Comparison of ENCODE assay signal across 19 cellular contexts in the genomic region with DNA sequence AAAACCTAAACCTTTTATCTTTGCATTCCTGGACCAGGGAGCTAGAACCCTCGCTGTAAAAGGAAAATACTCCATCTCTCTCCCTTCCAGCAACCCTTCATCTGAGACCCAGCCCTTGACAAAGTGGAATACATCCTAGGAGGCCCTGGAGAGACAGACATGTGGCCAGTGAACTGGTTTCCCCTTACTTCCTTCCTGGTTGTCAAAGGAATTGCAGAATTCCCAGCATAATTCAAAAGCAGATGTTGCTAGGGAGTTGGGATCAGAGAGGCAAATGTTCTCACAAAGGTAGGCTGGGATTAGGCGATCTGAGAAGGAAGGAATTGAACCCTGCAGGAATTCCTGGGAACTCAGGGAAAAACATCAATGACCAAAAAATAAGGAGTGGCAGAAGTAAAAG.
DNase-seq lines count a peak whose midpoint lies in the region; ATAC-seq and TF ChIP-seq lines count a peak whose summit lies in the region.
"Had no signal": no experiment of that assay in that cellular context is flagged by ENCODE, and none has a peak within 500 bp of the region (broad histone marks: within the 10 kb centered on the region; RNA-seq: fewer than 3 reads in every experiment).

No MANE protein-coding gene starts in this region.

- TF ChIP-seq CTCF in cardiac muscle cell (IDR thresholded peaks at IDR 0.05; ENCODE audit: low read depth, low read length) (no peak), right atrium auricular region (IDR thresholded peaks at IDR 0.05) (no peak)

- no peaks in the 10 kb centered on the region for H3K36me3 Mint-ChIP-seq in T-helper 2 cell treated with Interferon-gamma antibody and Interleukin-4, amounts not matched to agents 5 μg/mL and 100 μg/mL, for 36 hours (ENCODE audit: low read depth)
- H3K36me3 Mint-ChIP-seq: CD4-positive, alpha-beta memory T cell had no signal

- H3K9me3 ChIP-seq in cardiac muscle cell (ENCODE audit: low read depth) (no peaks in the 10 kb centered on the region), right atrium auricular region (no peaks in the 10 kb centered on the region)
- H3K9me3 ChIP-seq: BE2C had no signal

- H3K4me1 Mint-ChIP-seq in T-helper 2 cell treated with Interferon-gamma antibody and Interleukin-4, amounts not matched to agents 5 μg/mL and 100 μg/mL, for 36 hours (ENCODE audit: low read depth) = no peaks in the 10 kb centered on the region

- H3K9me3 Mint-ChIP-seq in T-helper 2 cell treated with Interferon-gamma antibody and Interleukin-4, amounts not matched to agents 5 μg/mL and 100 μg/mL, for 36 hours = no peaks in the 10 kb centered on the region
- H3K9me3 Mint-ChIP-seq: CD4-positive, alpha-beta memory T cell; GM23338; H9 had no signal

- H3K27me3 ChIP-seq in cardiac muscle cell (no peaks in the 10 kb centered on the region), right atrium auricular region (no peaks in the 10 kb centered on the region)
- H3K27me3 ChIP-seq: BE2C had no signal

- ATAC-seq in HG03460 (IDR thresholded peaks at IDR 0.05; ENCODE audit: unreplicated experiment) = no peak
- ATAC-seq: GM23338, HCT116 had no signal

- H3K4me1 ChIP-seq in cardiac muscle cell (ENCODE audit: low read depth) (peaks cover 32% of the 10 kb centered on the region), right atrium auricular region (peaks cover 0 to 22% of the 10 kb centered on the region in 2 donors)
- H3K4me1 ChIP-seq: BE2C had no signal

- peak overlapping the region; percentile 79 for H3K27ac ChIP-seq in cardiac muscle cell
- H3K27ac ChIP-seq in right atrium auricular region = no peak overlapping the region
- H3K27ac ChIP-seq: 22Rv1 had no signal

- no peaks in the 10 kb centered on the region for H3K36me3 ChIP-seq in cardiac muscle cell
- H3K36me3 ChIP-seq in right atrium auricular region = no peaks in the 10 kb centered on the region
- H3K36me3 ChIP-seq: BE2C had no signal

- DNase-seq in cardiac muscle cell (ENCODE audit: low read depth in 1 of 2, low spot score in 1 of 2) (no peak), right atrium auricular region (ENCODE audit: low spot score) (no peak), NCI-H69 (lab: John Stamatoyannopoulos, UW) (peak; percentile 35), dermis microvascular lymphatic vessel endothelial cell (ENCODE audit: low read depth in 2 of 2) (peak; percentile 54 to 61), pulmonary artery endothelial cell (ENCODE audit: low read depth, low spot score) (peak; percentile 19), GF-D8 (lab: John Stamatoyannopoulos, UW) (no peak)
- no peak for DNase-seq in T-helper 2 cell treated with Interferon-gamma antibody and Interleukin-4, amounts not matched to agents 5 μg/mL and 100 μg/mL, for 36 hours (ENCODE audit: low spot score)
- DNase-seq: BE2C; C1 segment of cervical spinal cord; Calu3; CD4-positive, alpha-beta memory T cell; COR-L47; DMS53; DMS79 treated with DMSO at 0.1 percent for 48 hours; H9 had no signal

- no peaks in the 10 kb centered on the region for H3K27me3 Mint-ChIP-seq in T-helper 2 cell treated with Interferon-gamma antibody and Interleukin-4, amounts not matched to agents 5 μg/mL and 100 μg/mL, for 36 hours (ENCODE audit: low read depth)

- no peak overlapping the region for H3K4me3 Mint-ChIP-seq in T-helper 2 cell treated with Interferon-gamma antibody and Interleukin-4, amounts not matched to agents 5 μg/mL and 100 μg/mL, for 36 hours
- H3K4me3 Mint-ChIP-seq: CD4-positive, alpha-beta memory T cell; GM23338; H9 had no signal

- H3K4me3 ChIP-seq in cardiac muscle cell (no peak overlapping the region), right atrium auricular region (no peak overlapping the region)
- H3K4me3 ChIP-seq: GM23338 had no signal

- no peak overlapping the region for H3K27ac Mint-ChIP-seq in T-helper 2 cell treated with Interferon-gamma antibody and Interleukin-4, amounts not matched to agents 5 μg/mL and 100 μg/mL, for 36 hours
- H3K27ac Mint-ChIP-seq: CD4-positive, alpha-beta memory T cell; GM23338 had no signal

Comparison
In these comparisons a context has a peak if more than half of its experiments do, and no peak if none do; other contexts are left out.
1. DNase-seq: peak in NCI-H69 (single experiment), dermis microvascular lymphatic vessel endothelial cell (2 of 2) and pulmonary artery endothelial cell (single experiment); none in cardiac muscle cell (0 of 2), right atrium auricular region (single experiment), GF-D8 (single experiment) and T-helper 2 cell treated with Interferon-gamma antibody and Interleukin-4, amounts not matched to agents 5 μg/mL and 100 μg/mL, for 36 hours (single experiment).